Comparison of ENCODE assay signal across 28 cellular contexts in the genomic region with DNA sequence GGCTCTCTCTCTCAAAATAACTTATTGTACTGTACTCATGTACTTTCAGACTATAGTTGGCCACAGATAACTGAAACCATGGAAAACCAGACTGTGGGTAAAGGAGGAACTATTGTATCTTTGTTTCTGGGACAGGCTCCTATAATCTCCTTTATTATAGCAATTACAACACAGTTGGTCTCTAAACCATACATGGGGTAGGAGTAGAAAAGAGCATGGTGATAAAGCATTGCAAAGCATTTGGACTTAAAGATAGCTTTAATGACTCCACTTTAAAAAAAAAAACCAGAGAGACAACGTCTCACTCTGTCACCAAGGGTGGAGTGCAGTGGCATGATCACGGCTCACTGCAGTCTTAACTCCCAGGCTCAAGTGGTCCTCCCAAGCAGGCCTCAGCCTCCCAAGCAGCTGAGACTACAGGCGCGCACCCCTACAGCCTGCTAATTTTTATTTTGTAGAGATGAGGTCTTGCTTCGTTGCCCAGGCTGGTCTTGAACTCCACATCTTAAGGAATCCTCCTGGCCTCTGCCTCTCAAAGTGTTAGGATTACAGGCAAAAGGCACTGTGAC.
"Had no signal": no experiment of that assay in that cellular context is flagged by ENCODE, and none has a peak within 500 bp of the region (broad histone marks: within the 10 kb centered on the region; RNA-seq: fewer than 3 reads in every experiment).

No MANE protein-coding gene starts in this region.

- DNase-seq: effector CD8-positive, alpha-beta T cell; endodermal cell; foreskin keratinocyte; glutamatergic neuron; heart right ventricle; hypothalamus; immature natural killer cell; islet precursor cell; kidney glomerular epithelial cell; mesenchymal stem cell; natural killer cell; occipital lobe; ovary; posterior cingulate gyrus; psoas muscle; right cardiac atrium; stimulated activated CD4-positive, alpha-beta T cell treated with anti-CD3 and anti-CD28 coated beads, Interleukin-15, amount 100 ng/mL, for 24 hours; stimulated activated CD4-positive, alpha-beta T cell treated with anti-CD3 and anti-CD28 coated beads, Interleukin-2, amount 100 ng/mL, for 48 hours; stimulated activated CD8-positive, alpha-beta memory T cell treated with anti-CD3 and anti-CD28 coated beads, Interleukin-4, amount 100 ng/mL, for 48 hours; stimulated activated naive CD4-positive, alpha-beta T cell; stimulated activated naive CD8-positive, alpha-beta T cell treated with anti-CD3 and anti-CD28 coated beads, Interleukin-15, amount 100 ng/mL, for 72 hours; trophoblast cell had no signal

- H3K36me3 ChIP-seq: ovary had no signal

- ATAC-seq: foreskin keratinocyte; heart right ventricle; natural killer cell; psoas muscle; right cardiac atrium; stimulated activated naive CD8-positive, alpha-beta T cell treated with anti-CD3 and anti-CD28 coated beads, Interleukin-15, amount 100 ng/mL, for 72 hours had no signal

- FAIRE-seq: colon had no signal

- H3K27ac ChIP-seq: epithelial cell of prostate, esophagus muscularis mucosa, foreskin keratinocyte, heart right ventricle, ovary, psoas muscle, skin epidermis, suprapubic skin, vagina had no signal

- H3K27me3 ChIP-seq: esophagus muscularis mucosa, foreskin keratinocyte, heart right ventricle, ovary, suprapubic skin, vagina had no signal

- H3K9me3 ChIP-seq: esophagus muscularis mucosa, heart right ventricle, ovary, psoas muscle, suprapubic skin, vagina had no signal

- H3K4me1 ChIP-seq: esophagus muscularis mucosa, foreskin keratinocyte, heart right ventricle, psoas muscle, suprapubic skin, vagina had no signal

- H3K4me3 ChIP-seq: esophagus muscularis mucosa, heart right ventricle, ovary, psoas muscle, skin epidermis, suprapubic skin, vagina had no signal
